Comparison of ENCODE assay signal across 6 cellular contexts in the genomic region with DNA sequence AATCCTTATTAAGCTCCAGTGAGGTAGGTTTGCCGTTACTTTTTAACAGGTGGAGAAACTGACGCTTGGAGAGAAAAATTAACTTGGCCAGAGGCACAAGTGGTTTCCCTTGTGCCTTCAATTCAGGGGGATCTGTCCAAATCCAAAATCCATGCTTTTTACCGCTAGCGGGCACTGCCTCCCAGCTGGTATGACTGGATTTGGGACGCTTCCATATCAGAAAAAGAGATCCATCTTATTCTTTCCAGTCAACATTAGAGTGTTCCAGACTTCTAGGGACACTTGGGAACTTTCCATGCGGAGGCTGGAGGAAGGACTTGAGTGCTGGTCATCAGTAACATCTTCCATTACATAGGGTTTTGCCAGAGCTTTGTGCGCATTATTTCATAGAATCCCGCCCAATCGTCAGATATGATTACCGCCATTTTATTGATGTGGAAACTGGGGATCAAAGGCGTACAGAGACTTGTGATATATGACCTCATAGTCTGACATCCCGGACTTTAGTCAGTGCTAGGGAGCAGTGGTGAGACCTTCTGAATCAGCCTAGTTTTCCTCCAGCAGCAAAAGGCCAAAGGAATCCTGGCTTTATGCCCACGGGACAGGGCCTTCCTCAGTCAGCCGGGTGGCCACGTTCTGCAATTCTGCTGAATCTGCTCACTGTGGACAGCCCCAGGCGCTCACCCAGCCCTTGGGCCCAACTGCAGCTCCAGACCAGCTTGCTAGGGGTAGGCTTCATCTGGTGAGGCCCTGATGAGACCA. TPM values are rescaled to one million over a fixed set of nuclear protein-coding genes. Genes with fewer than 3 reads are reported as not detected.
DNase-seq lines count a peak whose midpoint lies in the region; ATAC-seq and TF ChIP-seq lines count a peak whose summit lies in the region.

No MANE protein-coding gene starts in this region.

- H3K27ac Mint-ChIP-seq in IgD-negative memory B cell, result peak overlapping the region in 2 of 3 donors; percentile 19 to 63

- H3K4me1 ChIP-seq in breast epithelium, result peaks cover 0 to 4% of the 10 kb centered on the region in 2 donors
- H3K4me1 ChIP-seq in neutrophil (ENCODE audit: control insufficient read depth in 1 of 2, insufficient read depth in 1 of 2, low read depth in 1 of 2, low read length in 1 of 2), result peaks cover 38 to 43% of the 10 kb centered on the region in 2 experiments

- H3K27ac ChIP-seq in breast epithelium (peak overlapping the region; percentile 92 to 94), neutrophil (peak overlapping the region; percentile 80)

- no peak overlapping the region for H3K4me3 ChIP-seq in breast epithelium
- no peak overlapping the region for H3K4me3 ChIP-seq in neutrophil (ENCODE audit: low read depth in 1 of 2, low read length in 1 of 2)

- H3K36me3 ChIP-seq in breast epithelium (no peaks in the 10 kb centered on the region), neutrophil (no peaks in the 10 kb centered on the region)

- TF ChIP-seq CTCF in breast epithelium (IDR thresholded peaks at IDR 0.05), result no peak
- no peak for TF ChIP-seq CTCF in neutrophil (IDR thresholded peaks at IDR 0.05)

- intact Hi-C loops in breast epithelium (cut with DNase I; ENCODE audit: low total_unique reads), result no loop called here

- H3K27me3 ChIP-seq in breast epithelium (no peaks in the 10 kb centered on the region), neutrophil (no peaks in the 10 kb centered on the region)

- peaks cover 9 to 26% (median 10%) of the 10 kb centered on the region in 3 donors for H3K4me1 Mint-ChIP-seq in IgD-negative memory B cell

- H3K9me3 ChIP-seq in breast epithelium, result no peaks in the 10 kb centered on the region
- H3K9me3 ChIP-seq in neutrophil, result no peaks in the 10 kb centered on the region

- no peak for ATAC-seq in HG03108 (IDR thresholded peaks at IDR 0.05; ENCODE audit: unreplicated experiment)

- peak overlapping the region; percentile 71 to 92 (median 78) for H3K4me3 Mint-ChIP-seq in IgD-negative memory B cell

- DNase-seq in breast epithelium (ENCODE audit: low spot score in 2 of 2) (no peak), DMS53 (lab: John Stamatoyannopoulos, UW) (no peak), H4 (ENCODE audit: low spot score) (no peak)

- H3K36me3 Mint-ChIP-seq in IgD-negative memory B cell, result peaks cover 2% of the 10 kb centered on the region

- no peaks in the 10 kb centered on the region for H3K9me3 Mint-ChIP-seq in IgD-negative memory B cell

- TF ChIP-seq POLR2A in breast epithelium (IDR thresholded peaks at IDR 0.05), result no peak

- H3K27me3 Mint-ChIP-seq in IgD-negative memory B cell, result peaks cover 3% of the 10 kb centered on the region

RNA-seq across cellular contexts. Expression of a gene that starts 1.1 kb away (rescaled TPM):
- 15.9 TPM for polyA plus RNA-seq in IgD-negative memory B cell
- 10 to 100 TPM; 32.6 to 46.4 (median 38.3) TPM for total RNA-seq in breast epithelium
- 79.5 and 119 TPM in 2 replicates for total RNA-seq in H4 (2014; rRNA removed; shearing (Covaris generic))

RNA-seq across cellular contexts. Expression of a gene that starts 45.0 kb away (rescaled TPM):
- polyA plus RNA-seq in IgD-negative memory B cell, result 29.4 TPM
- 10 to 100 TPM; 43.9 to 80.2 (median 60.6) TPM for total RNA-seq in breast epithelium
- 60.5 and 75.9 TPM in 2 replicates for total RNA-seq in H4 (2014; rRNA removed; shearing (Covaris generic))

RNA-seq across cellular contexts. Expression of a gene that starts 55.9 kb away (rescaled TPM):
- 0.29 TPM for polyA plus RNA-seq in IgD-negative memory B cell
- total RNA-seq in breast epithelium, result 1 to 10 TPM; 1.8 to 5.6 (median 3.5) TPM
- not detected in 2 replicates for total RNA-seq in H4 (2014; rRNA removed; shearing (Covaris generic))
